In the genomic region with DNA sequence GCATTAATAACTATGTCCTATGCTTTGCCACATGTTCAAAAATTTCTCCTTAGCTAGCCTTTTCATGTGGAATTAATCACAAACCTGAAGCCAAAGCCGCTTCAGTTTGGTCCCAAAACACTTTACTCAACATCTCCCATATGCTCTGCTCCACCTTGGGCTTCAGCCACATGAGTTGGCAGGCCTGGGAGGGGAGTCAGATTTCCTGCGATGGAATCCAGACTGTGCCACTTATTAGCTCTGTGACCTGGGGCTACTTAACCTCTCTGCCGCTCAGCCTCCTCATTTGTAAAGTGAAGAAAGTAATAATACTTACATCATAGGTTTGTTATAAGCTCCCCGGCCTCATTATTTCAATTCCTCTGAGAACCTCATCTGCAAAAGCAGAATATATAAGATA, we compare ENCODE assay signal across 19 cellular contexts.
DNase-seq lines count a peak whose midpoint lies in the region; ATAC-seq and TF ChIP-seq lines count a peak whose summit lies in the region.
"Had no signal": no experiment of that assay in that cellular context is flagged by ENCODE, and none has a peak within 500 bp of the region (broad histone marks: within the 10 kb centered on the region; RNA-seq: fewer than 3 reads in every experiment).

No MANE protein-coding gene starts in this region.

- H3K4me3 Mint-ChIP-seq in neural progenitor cell, result no peak overlapping the region
- no peak overlapping the region for H3K4me3 Mint-ChIP-seq in CD8-positive, alpha-beta memory T cell
- H3K4me3 Mint-ChIP-seq: activated naive CD8-positive, alpha-beta T cell treated with anti-CD3 and anti-CD28 coated beads, Interleukin-2, amount 50 U/mL, for 24 hours; activated T-helper 1 cell treated with anti-CD3 and anti-CD28 coated beads, Interleukin-12 subunit alpha, Interleukin-12 subunit beta, Interleukin-2, Interleukin-4 antibody, amounts not matched to agents 30 ng/mL and 10 ng/mL and 1 ng/mL, durations not matched to agents 14 hours and 24 hours and 36 hours; naive B cell; stimulated activated naive CD8-positive, alpha-beta T cell treated with anti-CD3 and anti-CD28 coated beads, Interleukin-15, amount 100 ng/mL, for 72 hours; T-cell had no signal

- H4K20me1 ChIP-seq in neural progenitor cell (ENCODE audit: low read depth), result no peaks in the 10 kb centered on the region

- H3K27ac Mint-ChIP-seq in neural progenitor cell, result no peak overlapping the region
- H3K27ac Mint-ChIP-seq in CD8-positive, alpha-beta memory T cell, result no peak overlapping the region
- H3K27ac Mint-ChIP-seq: activated naive CD8-positive, alpha-beta T cell treated with anti-CD3 and anti-CD28 coated beads, Interleukin-2, amount 50 U/mL, for 24 hours; activated T-helper 1 cell treated with anti-CD3 and anti-CD28 coated beads, Interleukin-12 subunit alpha, Interleukin-12 subunit beta, Interleukin-2, Interleukin-4 antibody, amounts not matched to agents 30 ng/mL and 10 ng/mL and 1 ng/mL, durations not matched to agents 14 hours and 24 hours and 36 hours; naive B cell; progenitor cell of endocrine pancreas; stimulated activated naive CD8-positive, alpha-beta T cell treated with anti-CD3 and anti-CD28 coated beads, Interleukin-15, amount 100 ng/mL, for 72 hours; T-cell had no signal

- H3K27me3 Mint-ChIP-seq in neural progenitor cell (ENCODE audit: insufficient read depth, low read depth), result peaks cover 2% of the 10 kb centered on the region
- peaks cover 1 to 15% of the 10 kb centered on the region in 2 donors for H3K27me3 Mint-ChIP-seq in CD8-positive, alpha-beta memory T cell
- H3K27me3 Mint-ChIP-seq: activated naive CD8-positive, alpha-beta T cell treated with anti-CD3 and anti-CD28 coated beads, Interleukin-2, amount 50 U/mL, for 24 hours; naive B cell had no signal

- peaks cover 5% of the 10 kb centered on the region for H3F3A ChIP-seq in neural progenitor cell (ENCODE audit: low read depth)

- no peaks in the 10 kb centered on the region for H3K9me3 Mint-ChIP-seq in neural progenitor cell
- H3K9me3 Mint-ChIP-seq in CD8-positive, alpha-beta memory T cell, result no peaks in the 10 kb centered on the region
- H3K9me3 Mint-ChIP-seq: activated naive CD8-positive, alpha-beta T cell treated with anti-CD3 and anti-CD28 coated beads, Interleukin-2, amount 50 U/mL, for 24 hours; activated T-helper 1 cell treated with anti-CD3 and anti-CD28 coated beads, Interleukin-12 subunit alpha, Interleukin-12 subunit beta, Interleukin-2, Interleukin-4 antibody, amounts not matched to agents 30 ng/mL and 10 ng/mL and 1 ng/mL, durations not matched to agents 14 hours and 24 hours and 36 hours; naive B cell; stimulated activated naive CD8-positive, alpha-beta T cell treated with anti-CD3 and anti-CD28 coated beads, Interleukin-15, amount 100 ng/mL, for 72 hours; T-cell had no signal

- H3K36me3 ChIP-seq in neural progenitor cell, result no peaks in the 10 kb centered on the region
- H3K36me3 ChIP-seq in CD8-positive, alpha-beta memory T cell (ENCODE audit: insufficient read depth, low read length), result no peaks in the 10 kb centered on the region

- ATAC-seq in HG02678 (IDR thresholded peaks at IDR 0.05; ENCODE audit: unreplicated experiment) (no peak), GM18868 (IDR thresholded peaks at IDR 0.05; ENCODE audit: unreplicated experiment) (no peak)
- ATAC-seq: activated naive CD8-positive, alpha-beta T cell treated with anti-CD3 and anti-CD28 coated beads, Interleukin-2, amount 50 U/mL, for 24 hours; stimulated activated naive CD8-positive, alpha-beta T cell treated with anti-CD3 and anti-CD28 coated beads, Interleukin-15, amount 100 ng/mL, for 72 hours; T-cell had no signal

- H2AFZ ChIP-seq in neural progenitor cell (replicated peaks), result peak overlapping the region; percentile 23

- CTCF ChIA-PET in CD8-positive, alpha-beta memory T cell (lab: Charles Lee), result interaction anchor here (1.2 kb wide), 1 partner anchor 15 kb away, joined by 3 read pairs; no protein-coding TSS in a partner anchor

- DNase-seq in ELR (ENCODE audit: low read depth) (peak; percentile 2), RPMI7951 (ENCODE audit: low read depth) (peak; percentile 2), fibroblast of villous mesenchyme (ENCODE audit: low read depth) (peak; percentile 3), neural progenitor cell (ENCODE audit: low spot score) (peak; percentile 6)
- DNase-seq in CD8-positive, alpha-beta memory T cell, result no peak
- no peak for DNase-seq in activated CD4-positive, CD25-positive, alpha-beta regulatory T cell (lab: John Stamatoyannopoulos, UW)
- DNase-seq: activated naive CD8-positive, alpha-beta T cell treated with anti-CD3 and anti-CD28 coated beads, Interleukin-2, amount 50 U/mL, for 24 hours; Calu3; naive B cell; NCI-H146; NCI-H774; RPMI8226; stimulated activated CD4-positive, alpha-beta T cell treated with anti-CD3 and anti-CD28 coated beads, Interleukin-15, amount 100 ng/mL, for 24 hours; stimulated activated naive CD8-positive, alpha-beta T cell treated with anti-CD3 and anti-CD28 coated beads, Interleukin-15, amount 100 ng/mL, for 72 hours; T-cell had no signal

- no peak overlapping the region for H3K27ac ChIP-seq in neural progenitor cell
- no peak overlapping the region for H3K27ac ChIP-seq in CD8-positive, alpha-beta memory T cell (ENCODE audit: low read depth, low read length)

- POLR2A ChIA-PET in CD8-positive, alpha-beta memory T cell (lab: Charles Lee), result no interaction called here

- H3K36me3 Mint-ChIP-seq in neural progenitor cell, result no peaks in the 10 kb centered on the region
- no peaks in the 10 kb centered on the region for H3K36me3 Mint-ChIP-seq in CD8-positive, alpha-beta memory T cell
- H3K36me3 Mint-ChIP-seq: naive B cell, T-cell had no signal

- no peaks in the 10 kb centered on the region for H3K79me2 ChIP-seq in neural progenitor cell (ENCODE audit: low read depth)

- H3K4me1 Mint-ChIP-seq in neural progenitor cell, result peaks cover 9% of the 10 kb centered on the region
- no peaks in the 10 kb centered on the region for H3K4me1 Mint-ChIP-seq in CD8-positive, alpha-beta memory T cell
- H3K4me1 Mint-ChIP-seq: activated naive CD8-positive, alpha-beta T cell treated with anti-CD3 and anti-CD28 coated beads, Interleukin-2, amount 50 U/mL, for 24 hours; naive B cell; stimulated activated naive CD8-positive, alpha-beta T cell treated with anti-CD3 and anti-CD28 coated beads, Interleukin-15, amount 100 ng/mL, for 72 hours; T-cell had no signal

- no peak overlapping the region for H3K9ac ChIP-seq in neural progenitor cell

- TF ChIP-seq CTCF in fibroblast of villous mesenchyme (IDR thresholded peaks at IDR 0.05; ENCODE audit: insufficient read depth, low read depth, low read length), result no peak
- TF ChIP-seq CTCF in neural progenitor cell (IDR thresholded peaks at IDR 0.05), result no peak

- H3K27me3 ChIP-seq in neural progenitor cell, result no peaks in the 10 kb centered on the region
- H3K27me3 ChIP-seq in CD8-positive, alpha-beta memory T cell (ENCODE audit: insufficient read depth, low read length, poor library complexity, severe bottlenecking), result no peaks in the 10 kb centered on the region

- H3K4me1 ChIP-seq in neural progenitor cell, result peaks cover 9% of the 10 kb centered on the region
- H3K4me1 ChIP-seq in CD8-positive, alpha-beta memory T cell (ENCODE audit: insufficient read depth, low read length), result no peaks in the 10 kb centered on the region

- no peak overlapping the region for H3K4me2 ChIP-seq in neural progenitor cell

- no peak overlapping the region for H3K4me3 ChIP-seq in fibroblast of villous mesenchyme (ENCODE audit: low read depth, low read length)
- H3K4me3 ChIP-seq in neural progenitor cell, result no peak overlapping the region
- H3K4me3 ChIP-seq in CD8-positive, alpha-beta memory T cell (ENCODE audit: low read length), result no peak overlapping the region

- no peaks in the 10 kb centered on the region for H3K9me3 ChIP-seq in neural progenitor cell (ENCODE audit: low read depth)
- no peaks in the 10 kb centered on the region for H3K9me3 ChIP-seq in CD8-positive, alpha-beta memory T cell (ENCODE audit: low read length)

Comparison
In these comparisons a context has a peak if more than half of its experiments do, and no peak if none do; other contexts are left out.
1. DNase-seq: peak in ELR (single experiment), RPMI7951 (single experiment), fibroblast of villous mesenchyme (single experiment) and neural progenitor cell (single experiment); none in CD8-positive, alpha-beta memory T cell (0 of 5) and activated CD4-positive, CD25-positive, alpha-beta regulatory T cell (0 of 4).